20 cellular contexts compared by ENCODE assay signal in the genomic region with DNA sequence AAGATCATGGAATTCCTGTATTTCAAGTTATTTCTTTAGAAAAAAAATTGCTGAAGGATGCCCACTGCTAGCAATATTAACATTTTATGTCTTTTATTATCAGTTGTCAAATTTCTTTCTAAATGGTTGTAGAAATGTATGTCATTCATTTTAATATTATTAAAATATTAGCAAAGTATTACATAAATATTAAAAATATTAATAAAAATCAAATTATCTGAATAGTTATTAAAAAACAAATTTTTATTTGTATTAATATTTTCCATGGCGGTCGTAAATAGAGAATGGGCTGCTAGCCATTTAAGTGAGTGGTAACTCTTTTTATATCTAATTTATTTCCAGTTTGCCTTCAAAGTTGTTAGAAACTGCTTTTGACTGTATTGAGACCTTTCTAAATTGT.
DNase-seq lines count a peak whose midpoint lies in the region; ATAC-seq, FAIRE-seq and TF ChIP-seq lines count a peak whose summit lies in the region.
"Had no signal": no experiment of that assay in that cellular context is flagged by ENCODE, and none has a peak within 500 bp of the region (broad histone marks: within the 10 kb centered on the region; RNA-seq: fewer than 3 reads in every experiment).

No MANE protein-coding gene starts in this region.

- H3K9me3 Mint-ChIP-seq in WTC11, result no peaks in the 10 kb centered on the region
- no peaks in the 10 kb centered on the region for H3K9me3 Mint-ChIP-seq in stimulated activated effector memory CD8-positive, alpha-beta T cell treated with anti-CD3 and anti-CD28 coated beads, Interleukin-12 subunit alpha, Interleukin-12 subunit beta, amount 100 ng/mL, for 72 hours
- H3K9me3 Mint-ChIP-seq: CD4-positive, alpha-beta T cell; CD8-positive, alpha-beta T cell had no signal

- H3K27me3 Mint-ChIP-seq in WTC11 (ENCODE audit: low read depth), result no peaks in the 10 kb centered on the region
- H3K27me3 Mint-ChIP-seq: B cell; CD4-positive, alpha-beta T cell had no signal

- H3K4me3 Mint-ChIP-seq in WTC11, result no peak overlapping the region
- H3K4me3 Mint-ChIP-seq in stimulated activated effector memory CD8-positive, alpha-beta T cell treated with anti-CD3 and anti-CD28 coated beads, Interleukin-12 subunit alpha, Interleukin-12 subunit beta, amount 100 ng/mL, for 72 hours, result no peak overlapping the region
- H3K4me3 Mint-ChIP-seq: B cell; CD4-positive, alpha-beta T cell; CD8-positive, alpha-beta T cell had no signal

- CTCF ChIA-PET in WTC11 (lab: Charles Lee), result no interaction called here

- H3K36me3 Mint-ChIP-seq in WTC11, result no peaks in the 10 kb centered on the region
- H3K36me3 Mint-ChIP-seq in stimulated activated effector memory CD8-positive, alpha-beta T cell treated with anti-CD3 and anti-CD28 coated beads, Interleukin-12 subunit alpha, Interleukin-12 subunit beta, amount 100 ng/mL, for 72 hours, result no peaks in the 10 kb centered on the region

- POLR2A ChIA-PET in WTC11 (lab: Charles Lee), result no interaction called here

- TF ChIP-seq CTCF in WTC11 (IDR thresholded peaks at IDR 0.05), result no peak

- no peak for ATAC-seq in WTC11
- no peak for ATAC-seq in GM21367 (IDR thresholded peaks at IDR 0.05; ENCODE audit: unreplicated experiment)
- no peak for ATAC-seq in stimulated activated effector memory CD8-positive, alpha-beta T cell treated with anti-CD3 and anti-CD28 coated beads, Interleukin-12 subunit alpha, Interleukin-12 subunit beta, amount 100 ng/mL, for 72 hours
- ATAC-seq: CD8-positive, alpha-beta T cell had no signal

- FAIRE-seq in A204.1 (lab: Jason Lieb, UNC) (peak; percentile 80), RCC 7860 (lab: Jason Lieb, UNC) (peak; percentile 54), frontal cortex (lab: Jason Lieb, UNC) (peak; percentile 91)
- FAIRE-seq: D721Med, GM12891, GM19239 had no signal

- no peaks in the 10 kb centered on the region for H3K4me1 Mint-ChIP-seq in WTC11
- H3K4me1 Mint-ChIP-seq in stimulated activated effector memory CD8-positive, alpha-beta T cell treated with anti-CD3 and anti-CD28 coated beads, Interleukin-12 subunit alpha, Interleukin-12 subunit beta, amount 100 ng/mL, for 72 hours, result no peaks in the 10 kb centered on the region
- H3K4me1 Mint-ChIP-seq: B cell had no signal

- H3K27ac Mint-ChIP-seq in WTC11, result no peak overlapping the region
- H3K27ac Mint-ChIP-seq in stimulated activated effector memory CD8-positive, alpha-beta T cell treated with anti-CD3 and anti-CD28 coated beads, Interleukin-12 subunit alpha, Interleukin-12 subunit beta, amount 100 ng/mL, for 72 hours, result no peak overlapping the region
- H3K27ac Mint-ChIP-seq: B cell; CD4-positive, alpha-beta T cell; CD8-positive, alpha-beta T cell had no signal

- DNase-seq in RCC 7860 (ENCODE audit: low spot score) (no peak), WTC11 (ENCODE audit: low spot score) (no peak), frontal cortex (ENCODE audit: low spot score in 2 of 2) (no peak), AG20443 (ENCODE audit: low spot score) (no peak), SW480 (ENCODE audit: low spot score) (no peak)
- no peak for DNase-seq in stimulated activated effector memory CD8-positive, alpha-beta T cell treated with anti-CD3 and anti-CD28 coated beads, Interleukin-12 subunit alpha, Interleukin-12 subunit beta, amount 100 ng/mL, for 72 hours (ENCODE audit: low spot score in 2 of 2)
- DNase-seq: ACHN; AML-193; Caco-2; Calu3; CD4-positive, alpha-beta T cell; CD8-positive, alpha-beta T cell; DMS79 treated with DMSO at 0.1 percent for 48 hours; GF-D8 had no signal

TF ChIP-seq in WTC11, 78 proteins besides CTCF, POLR2A, EP300 and RAD21:
- TF ChIP-seq HMGA2 (CRISPR knock-in tag; IDR thresholded peaks at IDR 0.05), result peak; percentile 97
- no peak for TF ChIP-seq EMX1 (CRISPR knock-in tag; IDR thresholded peaks at IDR 0.05)
- no peak for TF ChIP-seq KAT7 (CRISPR knock-in tag; IDR thresholded peaks at IDR 0.05; ENCODE audit: borderline replicate concordance)
- TF ChIP-seq, protein P1, sequence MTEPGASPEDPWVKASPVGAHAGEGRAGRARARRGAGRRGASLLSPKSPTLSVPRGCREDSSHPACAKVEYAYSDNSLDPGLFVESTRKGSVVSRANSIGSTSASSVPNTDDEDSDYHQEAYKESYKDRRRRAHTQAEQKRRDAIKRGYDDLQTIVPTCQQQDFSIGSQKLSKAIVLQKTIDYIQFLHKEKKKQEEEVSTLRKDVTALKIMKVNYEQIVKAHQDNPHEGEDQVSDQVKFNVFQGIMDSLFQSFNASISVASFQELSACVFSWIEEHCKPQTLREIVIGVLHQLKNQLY (CRISPR knock-in tag; IDR thresholded peaks at IDR 0.05), result no peak
